Comparison of ENCODE assay signal across 8 cellular contexts in genomic region chr1:15684468-15685283, GRCh38. TPM values are rescaled to one million over a fixed set of nuclear protein-coding genes. Genes with fewer than 3 reads are reported as not detected.
DNase-seq lines count a peak whose midpoint lies in the region; ATAC-seq and TF ChIP-seq lines count a peak whose summit lies in the region.

No MANE protein-coding gene starts in this region.

- TF ChIP-seq CTCF in ascending aorta (IDR thresholded peaks at IDR 0.05) (no peak), hepatocyte (IDR thresholded peaks at IDR 0.05; ENCODE audit: poor library complexity) (no peak)

- H3K79me2 ChIP-seq in hepatocyte = peaks cover 60% of the 10 kb centered on the region

- H3K36me3 ChIP-seq in H7 (replicated peaks; ENCODE audit: control insufficient read depth, insufficient read depth, low read length) = no peaks in the 10 kb centered on the region
- H3K36me3 ChIP-seq in ascending aorta = peaks cover 0 to 4% of the 10 kb centered on the region in 2 donors
- no peaks in the 10 kb centered on the region for H3K36me3 ChIP-seq in hepatocyte (replicated peaks; ENCODE audit: insufficient read depth, low read depth)

- H3K9me2 ChIP-seq in hepatocyte (replicated peaks; ENCODE audit: insufficient read depth) = no peaks in the 10 kb centered on the region

- DNase-seq in Caki2 (ENCODE audit: low read depth) (peak; percentile 26), H7 (peak; percentile 89), RPMI8226 (peak; percentile 51), ascending aorta (ENCODE audit: low spot score in 2 of 2) (peak in 1 of 2 donors; percentile 81), hepatocyte (ENCODE audit: low spot score) (peak; percentile 50), skeletal muscle cell (ENCODE audit: low read depth) (no peak), NCI-H774 (lab: John Stamatoyannopoulos, UW) (no peak)

- H3K4me2 ChIP-seq in hepatocyte = peak overlapping the region; percentile 84

- H3K4me1 ChIP-seq in ascending aorta = peaks cover 0 to 14% of the 10 kb centered on the region in 2 donors
- peaks cover 14% of the 10 kb centered on the region for H3K4me1 ChIP-seq in hepatocyte (ENCODE audit: insufficient read depth)

- H3K4me3 ChIP-seq in H7 (ENCODE audit: insufficient read depth, low read depth, low read length) (peak overlapping the region; percentile 88), ascending aorta (peak overlapping the region; percentile 94 to 99), hepatocyte (peak overlapping the region; percentile 100), skeletal muscle cell (ENCODE audit: low read depth, low read length) (peak overlapping the region; percentile 82)

- H3K9me3 ChIP-seq in ascending aorta (no peaks in the 10 kb centered on the region), hepatocyte (ENCODE audit: low read depth) (no peaks in the 10 kb centered on the region)

- WGBS in hepatocyte (ENCODE audit: low lambda C conversion rate, missing lambda C conversion rate) = 2% methylated on average over 19 of the region's 72 CpGs

- intact Hi-C loops in ascending aorta (cut with DNase I) = loop anchor here (2.0 to 5.0 kb wide), 3 partner anchors 18 to 67 kb away; partner anchors contain the start of genes DDI2 and SLC25A34

- peak overlapping the region; percentile 54 for H2AFZ ChIP-seq in hepatocyte

- no peak for ATAC-seq in HG02973 (IDR thresholded peaks at IDR 0.05; ENCODE audit: unreplicated experiment)

- no peaks in the 10 kb centered on the region for H3K27me3 ChIP-seq in H7 (ENCODE audit: control insufficient read depth, insufficient read depth, low read length)
- H3K27me3 ChIP-seq in ascending aorta = no peaks in the 10 kb centered on the region
- H3K27me3 ChIP-seq in hepatocyte = no peaks in the 10 kb centered on the region

- H3K27ac ChIP-seq in ascending aorta (peak overlapping the region; percentile 97 to 99), hepatocyte (peak overlapping the region; percentile 95)

- H4K20me1 ChIP-seq in hepatocyte (ENCODE audit: insufficient read depth, poor library complexity, severe bottlenecking) = peaks cover 21% of the 10 kb centered on the region

- in situ Hi-C loops in Caki2 (cut with HindIII; ENCODE audit: low pct_unique_long_range_greater_than_20kb, low sequenced_read_pairs) = no loop called here

RNA-seq across cellular contexts. Expression of gene PLEKHM2, which starts 0.6 kb away (rescaled TPM):
- total RNA-seq in Caki2 (2014; rRNA removed; shearing (Covaris generic); ENCODE audit: low replicate concordance) = 39.8 and 53.5 TPM in 2 replicates
- 79.0 and 79.6 TPM in 2 replicates for total RNA-seq in H7 (2014; rRNA removed; shearing (Covaris generic))
- 129 TPM for total RNA-seq in ascending aorta
- total RNA-seq in hepatocyte = 38.9 and 43.1 TPM in 2 replicates
- 30.6 and 31.8 TPM in 2 replicates for polyA plus RNA-seq in hepatocyte

RNA-seq across cellular contexts. Expression of gene SLC25A34, which starts 51.4 kb away (rescaled TPM):
- 0.07 and 1.0 TPM in 2 replicates for total RNA-seq in Caki2 (2014; rRNA removed; shearing (Covaris generic); ENCODE audit: low replicate concordance)
- 0.70 and 1.7 TPM in 2 replicates for total RNA-seq in H7 (2014; rRNA removed; shearing (Covaris generic))
- 5.7 TPM for total RNA-seq in ascending aorta
- 0.68 and 0.87 TPM in 2 replicates for total RNA-seq in hepatocyte
- polyA plus RNA-seq in hepatocyte = 0.71 and 0.77 TPM in 2 replicates

RNA-seq across cellular contexts. Expression of gene TMEM82, which starts 57.6 kb away (rescaled TPM):
- total RNA-seq in Caki2 (2014; rRNA removed; shearing (Covaris generic); ENCODE audit: low replicate concordance) = not detected in 2 replicates
- 1.00 and 2.2 TPM in 2 replicates for total RNA-seq in H7 (2014; rRNA removed; shearing (Covaris generic))
- total RNA-seq in ascending aorta = not detected
- 10.7 and 11.9 TPM in 2 replicates for total RNA-seq in hepatocyte
- 14.7 and 16.4 TPM in 2 replicates for polyA plus RNA-seq in hepatocyte

Comparison
In these comparisons a context has a peak if more than half of its experiments do, and no peak if none do; other contexts are left out.
1. DNase-seq: peak in Caki2 (single experiment), H7 (single experiment), RPMI8226 (single experiment) and hepatocyte (single experiment); none in skeletal muscle cell (single experiment) and NCI-H774 (single experiment).
2. Peak in every context shown above with its lines, with median percentiles within 50 percentile points of each other: H3K4me3 ChIP-seq.